In the genomic region with DNA sequence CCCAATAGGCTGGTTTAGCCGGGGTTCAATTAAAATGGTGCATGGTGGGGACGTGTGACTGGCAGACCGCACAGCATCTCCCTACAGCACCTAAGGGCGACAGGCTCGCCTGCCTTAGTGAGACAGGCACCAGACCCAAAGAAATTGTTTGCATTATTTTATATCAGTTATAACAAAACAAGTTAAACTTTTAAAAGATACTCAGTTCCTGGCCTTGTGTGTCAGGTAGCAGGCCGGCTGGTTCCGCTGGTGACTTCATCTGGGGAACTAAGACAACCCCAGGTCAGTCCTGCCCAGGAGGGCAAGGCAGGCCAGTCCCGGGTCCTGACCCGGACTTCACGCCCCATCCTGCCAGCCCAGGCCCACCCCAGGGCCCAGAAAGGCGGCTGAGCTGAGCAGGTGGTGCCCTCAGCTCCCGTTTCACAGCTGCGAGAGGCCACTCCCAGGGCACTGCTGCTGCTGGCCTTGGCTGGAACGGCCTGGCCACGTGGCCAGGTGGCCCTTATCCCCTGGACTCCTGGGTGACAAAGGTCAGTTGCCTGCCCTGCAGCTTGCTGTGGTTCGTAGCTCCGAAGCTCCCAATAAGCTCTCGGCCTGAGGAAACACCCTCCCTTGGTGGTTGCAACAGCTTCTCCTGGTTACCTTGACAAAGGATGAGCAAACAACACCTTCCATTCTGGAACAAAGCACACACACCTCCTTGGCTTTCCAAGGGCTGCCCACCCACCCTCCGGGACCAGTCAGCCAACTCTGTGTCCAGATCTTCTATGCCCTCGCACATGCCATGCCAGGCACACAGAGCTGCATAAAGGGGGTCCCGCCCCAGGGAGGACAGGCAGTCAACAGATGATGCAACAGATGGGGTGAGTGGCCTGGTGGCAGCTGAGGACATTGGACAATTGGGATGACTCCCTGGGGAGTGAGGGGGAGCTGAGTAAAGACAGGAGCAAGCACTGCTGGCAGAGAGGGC, we compare ENCODE assay signal across 1 cellular context.
A peak's percentile ranks its signal among the peaks of the same experiment; 100 is the strongest.
TF ChIP-seq lines count a peak whose summit lies in the region.

No MANE protein-coding gene starts in this region.

TF ChIP-seq in HepG2, 621 proteins besides CTCF, POLR2A, EP300 and RAD21 (continued from another document and continues in another):
- TF ChIP-seq, protein P1, sequence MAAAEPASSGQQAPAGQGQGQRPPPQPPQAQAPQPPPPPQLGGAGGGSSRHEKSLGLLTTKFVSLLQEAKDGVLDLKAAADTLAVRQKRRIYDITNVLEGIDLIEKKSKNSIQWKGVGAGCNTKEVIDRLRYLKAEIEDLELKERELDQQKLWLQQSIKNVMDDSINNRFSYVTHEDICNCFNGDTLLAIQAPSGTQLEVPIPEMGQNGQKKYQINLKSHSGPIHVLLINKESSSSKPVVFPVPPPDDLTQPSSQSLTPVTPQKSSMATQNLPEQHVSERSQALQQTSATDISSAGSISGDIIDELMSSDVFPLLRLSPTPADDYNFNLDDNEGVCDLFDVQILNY (CRISPR knock-in tag; conservative IDR thresholded peaks at IDR 0.05), result no peak
- TF ChIP-seq ARNTL (CRISPR knock-in tag; IDR thresholded peaks at IDR 0.05) (peak; percentile 98), ZNF619 (CRISPR knock-in tag; IDR thresholded peaks at IDR 0.05) (peak; percentile 94), MEIS1 (CRISPR knock-in tag; IDR thresholded peaks at IDR 0.05; ENCODE audit: borderline replicate concordance) (peak; percentile 24; the same call in 1 of the 2 replicates), ZNF143 (CRISPR knock-in tag; IDR thresholded peaks at IDR 0.05) (peak; percentile 71), NRL (CRISPR knock-in tag; IDR thresholded peaks at IDR 0.05; ENCODE audit: borderline replicate concordance) (peak; percentile 98), ZNF451 (CRISPR knock-in tag; IDR thresholded peaks at IDR 0.05) (peak; percentile 99), ZNF598 (CRISPR knock-in tag; IDR thresholded peaks at IDR 0.05; ENCODE audit: borderline replicate concordance) (peak; percentile 89; the same call in 1 of the 2 replicates), RNF219 (CRISPR knock-in tag; IDR thresholded peaks at IDR 0.05) (peak; percentile 99), TSC22D2 (CRISPR knock-in tag; IDR thresholded peaks at IDR 0.05; ENCODE audit: borderline replicate concordance) (peak; percentile 98), RBM22 (optimal IDR thresholded peaks at IDR 0.05; ENCODE audit: low read length) (no peak), ATF7 (IDR thresholded peaks at IDR 0.05) (peak; percentile 68; the same call in 1 of the 2 replicates), ATF7 (CRISPR knock-in tag; IDR thresholded peaks at IDR 0.05) (peak; percentile 88), ZNF660 (CRISPR knock-in tag; IDR thresholded peaks at IDR 0.05; ENCODE audit: borderline replicate concordance, low read depth) (peak; percentile 95; the same call in 1 of the 2 replicates), ZNF878 (CRISPR knock-in tag; IDR thresholded peaks at IDR 0.05) (peak; percentile 99), ZSCAN29 (CRISPR knock-in tag; conservative IDR thresholded peaks at IDR 0.05) (no peak; the same call in 1 of the 2 replicates), SMYD3 (CRISPR knock-in tag; IDR thresholded peaks at IDR 0.05) (no peak), PHF20 (CRISPR knock-in tag; IDR thresholded peaks at IDR 0.05) (peak; percentile 67; the same call in 1 of the 2 replicates), NR2F6 (IDR thresholded peaks at IDR 0.05) (peak; percentile 92), NR2F6 (CRISPR knock-in tag; IDR thresholded peaks at IDR 0.05) (peak; percentile 98), SP4 (CRISPR knock-in tag; IDR thresholded peaks at IDR 0.05) (peak; percentile 79; the same call in 1 of the 2 replicates), ZNF3 (CRISPR knock-in tag; IDR thresholded peaks at IDR 0.05) (0 out of 2 replicates have a peak, but pooled peaks have one; percentile 63), TOE1 (CRISPR knock-in tag; IDR thresholded peaks at IDR 0.05) (peak; percentile 64; the same call in 1 of the 2 replicates), HNF4A (CRISPR knock-in tag; IDR thresholded peaks at IDR 0.05) (peak; percentile 100), ZNF703 (CRISPR knock-in tag; IDR thresholded peaks at IDR 0.05; ENCODE audit: borderline replicate concordance) (peak; percentile 93; the same call in 1 of the 2 replicates), ZNF234 (CRISPR knock-in tag; conservative IDR thresholded peaks at IDR 0.05) (peak; percentile 88), GABPA (IDR thresholded peaks at IDR 0.05; ENCODE audit: low read depth, low read length) (no peak), GABPA (CRISPR knock-in tag; IDR thresholded peaks at IDR 0.05; ENCODE audit: low read depth) (peak; percentile 64; the same call in 1 of the 2 replicates), ZNF430 (CRISPR knock-in tag; IDR thresholded peaks at IDR 0.05) (peak; percentile 100), TFDP2 (CRISPR knock-in tag; IDR thresholded peaks at IDR 0.05) (peak; percentile 92), POLR2AphosphoS2 (IDR thresholded peaks at IDR 0.05; ENCODE audit: low read depth, low read length) (no peak), MIXL1 (CRISPR knock-in tag; IDR thresholded peaks at IDR 0.05) (peak; percentile 75), ZFP36L2 (CRISPR knock-in tag; IDR thresholded peaks at IDR 0.05) (peak; percentile 59; the same call in 1 of the 2 replicates), ARNT2 (CRISPR knock-in tag; IDR thresholded peaks at IDR 0.05; ENCODE audit: low read depth) (peak; percentile 98), KLF11 (CRISPR knock-in tag; IDR thresholded peaks at IDR 0.05) (peak; percentile 98), THAP11 (CRISPR knock-in tag; IDR thresholded peaks at IDR 0.05) (peak; percentile 87), SMAD9 (CRISPR knock-in tag; IDR thresholded peaks at IDR 0.05) (peak; percentile 97; the same call in 1 of the 2 replicates), ATAD3A (CRISPR knock-in tag; IDR thresholded peaks at IDR 0.05) (no peak), HNRNPUL1 (IDR thresholded peaks at IDR 0.05; ENCODE audit: low read depth, low read length) (no peak), SMARCC2 (IDR thresholded peaks at IDR 0.05) (no peak), KMT2B (CRISPR knock-in tag; IDR thresholded peaks at IDR 0.05) (peak; percentile 80; the same call in 1 of the 2 replicates), ZNF331 (CRISPR knock-in tag; IDR thresholded peaks at IDR 0.05) (peak; percentile 96), ETS1 (CRISPR knock-in tag; IDR thresholded peaks at IDR 0.05) (0 out of 2 replicates have a peak, but pooled peaks have one; percentile 36), RBAK (CRISPR knock-in tag; IDR thresholded peaks at IDR 0.05) (peak; percentile 71; the same call in 1 of the 2 replicates), DR1 (CRISPR knock-in tag; IDR thresholded peaks at IDR 0.05) (peak; percentile 93), ZNF180 (CRISPR knock-in tag; IDR thresholded peaks at IDR 0.05; ENCODE audit: borderline replicate concordance, low read depth) (no peak), IRF2 (CRISPR knock-in tag; IDR thresholded peaks at IDR 0.05) (peak; percentile 92), HES4 (CRISPR knock-in tag; IDR thresholded peaks at IDR 0.05; ENCODE audit: borderline replicate concordance) (peak; percentile 97), RAD51 (IDR thresholded peaks at IDR 0.05; ENCODE audit: borderline replicate concordance) (peak; percentile 71), ZC3H13 (CRISPR knock-in tag; IDR thresholded peaks at IDR 0.05) (peak; percentile 89; the same call in 1 of the 2 replicates), SATB2 (CRISPR knock-in tag; IDR thresholded peaks at IDR 0.05) (peak; percentile 97; the same call in 1 of the 2 replicates), NFATC3 (CRISPR knock-in tag; IDR thresholded peaks at IDR 0.05) (peak; percentile 91; the same call in 1 of the 2 replicates), HMGA1 (CRISPR knock-in tag; conservative IDR thresholded peaks at IDR 0.05) (no peak), TOPORS (CRISPR knock-in tag; IDR thresholded peaks at IDR 0.05) (no peak; the same call in 1 of the 2 replicates)
- TF ChIP-seq, protein P2, sequence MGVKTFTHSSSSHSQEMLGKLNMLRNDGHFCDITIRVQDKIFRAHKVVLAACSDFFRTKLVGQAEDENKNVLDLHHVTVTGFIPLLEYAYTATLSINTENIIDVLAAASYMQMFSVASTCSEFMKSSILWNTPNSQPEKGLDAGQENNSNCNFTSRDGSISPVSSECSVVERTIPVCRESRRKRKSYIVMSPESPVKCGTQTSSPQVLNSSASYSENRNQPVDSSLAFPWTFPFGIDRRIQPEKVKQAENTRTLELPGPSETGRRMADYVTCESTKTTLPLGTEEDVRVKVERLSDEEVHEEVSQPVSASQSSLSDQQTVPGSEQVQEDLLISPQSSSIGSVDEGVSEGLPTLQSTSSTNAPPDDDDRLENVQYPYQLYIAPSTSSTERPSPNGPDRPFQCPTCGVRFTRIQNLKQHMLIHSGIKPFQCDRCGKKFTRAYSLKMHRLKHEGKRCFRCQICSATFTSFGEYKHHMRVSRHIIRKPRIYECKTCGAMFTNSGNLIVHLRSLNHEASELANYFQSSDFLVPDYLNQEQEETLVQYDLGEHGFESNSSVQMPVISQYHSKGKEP (CRISPR knock-in tag; IDR thresholded peaks at IDR 0.05), result peak; percentile 77; the same call in 1 of the 2 replicates
- TF ChIP-seq, protein P3, sequence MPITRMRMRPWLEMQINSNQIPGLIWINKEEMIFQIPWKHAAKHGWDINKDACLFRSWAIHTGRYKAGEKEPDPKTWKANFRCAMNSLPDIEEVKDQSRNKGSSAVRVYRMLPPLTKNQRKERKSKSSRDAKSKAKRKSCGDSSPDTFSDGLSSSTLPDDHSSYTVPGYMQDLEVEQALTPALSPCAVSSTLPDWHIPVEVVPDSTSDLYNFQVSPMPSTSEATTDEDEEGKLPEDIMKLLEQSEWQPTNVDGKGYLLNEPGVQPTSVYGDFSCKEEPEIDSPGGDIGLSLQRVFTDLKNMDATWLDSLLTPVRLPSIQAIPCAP (CRISPR knock-in tag; IDR thresholded peaks at IDR 0.05; ENCODE audit: low read depth), result peak; percentile 94; the same call in 1 of the 2 replicates
- TF ChIP-seq, protein P4, sequence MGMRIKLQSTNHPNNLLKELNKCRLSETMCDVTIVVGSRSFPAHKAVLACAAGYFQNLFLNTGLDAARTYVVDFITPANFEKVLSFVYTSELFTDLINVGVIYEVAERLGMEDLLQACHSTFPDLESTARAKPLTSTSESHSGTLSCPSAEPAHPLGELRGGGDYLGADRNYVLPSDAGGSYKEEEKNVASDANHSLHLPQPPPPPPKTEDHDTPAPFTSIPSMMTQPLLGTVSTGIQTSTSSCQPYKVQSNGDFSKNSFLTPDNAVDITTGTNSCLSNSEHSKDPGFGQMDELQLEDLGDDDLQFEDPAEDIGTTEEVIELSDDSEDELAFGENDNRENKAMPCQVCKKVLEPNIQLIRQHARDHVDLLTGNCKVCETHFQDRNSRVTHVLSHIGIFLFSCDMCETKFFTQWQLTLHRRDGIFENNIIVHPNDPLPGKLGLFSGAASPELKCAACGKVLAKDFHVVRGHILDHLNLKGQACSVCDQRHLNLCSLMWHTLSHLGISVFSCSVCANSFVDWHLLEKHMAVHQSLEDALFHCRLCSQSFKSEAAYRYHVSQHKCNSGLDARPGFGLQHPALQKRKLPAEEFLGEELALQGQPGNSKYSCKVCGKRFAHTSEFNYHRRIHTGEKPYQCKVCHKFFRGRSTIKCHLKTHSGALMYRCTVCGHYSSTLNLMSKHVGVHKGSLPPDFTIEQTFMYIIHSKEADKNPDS (CRISPR knock-in tag; IDR thresholded peaks at IDR 0.05), result no peak; the same call in 1 of the 2 replicates
- TF ChIP-seq, protein P5, sequence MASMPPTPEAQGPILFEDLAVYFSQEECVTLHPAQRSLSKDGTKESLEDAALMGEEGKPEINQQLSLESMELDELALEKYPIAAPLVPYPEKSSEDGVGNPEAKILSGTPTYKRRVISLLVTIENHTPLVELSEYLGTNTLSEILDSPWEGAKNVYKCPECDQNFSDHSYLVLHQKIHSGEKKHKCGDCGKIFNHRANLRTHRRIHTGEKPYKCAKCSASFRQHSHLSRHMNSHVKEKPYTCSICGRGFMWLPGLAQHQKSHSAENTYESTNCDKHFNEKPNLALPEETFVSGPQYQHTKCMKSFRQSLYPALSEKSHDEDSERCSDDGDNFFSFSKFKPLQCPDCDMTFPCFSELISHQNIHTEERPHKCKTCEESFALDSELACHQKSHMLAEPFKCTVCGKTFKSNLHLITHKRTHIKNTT (CRISPR knock-in tag; IDR thresholded peaks at IDR 0.05), result no peak
- TF ChIP-seq, protein P6, sequence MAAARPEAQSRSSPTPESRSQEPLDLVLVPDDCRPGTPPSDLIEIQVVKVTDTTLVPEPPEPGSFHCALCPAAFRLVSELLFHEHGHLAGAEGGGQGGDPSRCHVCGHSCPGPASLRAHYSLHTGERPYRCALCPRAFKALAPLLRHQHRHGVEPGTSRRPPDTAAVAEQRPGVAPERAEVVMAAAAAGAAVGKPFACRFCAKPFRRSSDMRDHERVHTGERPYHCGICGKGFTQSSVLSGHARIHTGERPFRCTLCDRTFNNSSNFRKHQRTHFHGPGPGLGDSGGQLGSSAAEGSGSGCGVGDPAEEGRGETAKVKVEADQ (CRISPR knock-in tag; IDR thresholded peaks at IDR 0.05; ENCODE audit: borderline replicate concordance), result peak; percentile 66; the same call in 1 of the 2 replicates
